Comparison of ENCODE assay signal across 15 cellular contexts in genomic region chr12:25074954-25075353, GRCh38.
A peak's percentile ranks its signal among the peaks of the same experiment; 100 is the strongest.
DNase-seq lines count a peak whose midpoint lies in the region; ATAC-seq and TF ChIP-seq lines count a peak whose summit lies in the region.
"Had no signal": no experiment of that assay in that cellular context is flagged by ENCODE, and none has a peak within 500 bp of the region (broad histone marks: within the 10 kb centered on the region; RNA-seq: fewer than 3 reads in every experiment).

No MANE protein-coding gene starts in this region.

- H3K27me3 ChIP-seq in DOHH2 (ENCODE audit: control insufficient read depth, low read length) (no peaks in the 10 kb centered on the region), Karpas-422 (ENCODE audit: low read length) (no peaks in the 10 kb centered on the region)
- H3K27me3 ChIP-seq: left lung had no signal

- peaks cover 94% of the 10 kb centered on the region for H3F3A ChIP-seq in DOHH2 (ENCODE audit: control insufficient read depth, insufficient read depth)

- peaks cover 9% of the 10 kb centered on the region for H3K27me3 Mint-ChIP-seq in HFFc6 (ENCODE audit: insufficient read depth)
- H3K27me3 Mint-ChIP-seq: effector memory CD8-positive, alpha-beta T cell had no signal

- peaks cover 31% of the 10 kb centered on the region for H4K20me1 ChIP-seq in DOHH2 (ENCODE audit: control insufficient read depth, insufficient read depth, low read depth, low read length)
- H4K20me1 ChIP-seq in Karpas-422 (ENCODE audit: insufficient read depth, low read depth, low read length): peaks cover 6% of the 10 kb centered on the region; the same call in 1 of the 2 replicates

- no peaks in the 10 kb centered on the region for H3K4me1 Mint-ChIP-seq in HFFc6 (ENCODE audit: low read depth)

- no peak overlapping the region for H3K4me2 ChIP-seq in DOHH2 (ENCODE audit: low read length)
- H3K4me2 ChIP-seq in Karpas-422 (ENCODE audit: low read depth, low read length, poor library complexity, severe bottlenecking): no peak overlapping the region

- peak overlapping the region; percentile 16; the same call in 1 of the 2 replicates for H3K27ac ChIP-seq in DOHH2 (ENCODE audit: low read depth, low read length)
- peak overlapping the region; percentile 26 for H3K27ac ChIP-seq in Karpas-422 (ENCODE audit: low read length)
- H3K27ac ChIP-seq: left lung, VCaP had no signal

- H3K79me2 ChIP-seq in DOHH2 (ENCODE audit: control insufficient read depth, low read length): peaks cover 93% of the 10 kb centered on the region
- peaks cover 85% of the 10 kb centered on the region for H3K79me2 ChIP-seq in Karpas-422 (ENCODE audit: low read length)

- no peak overlapping the region for H2AFZ ChIP-seq in Karpas-422 (ENCODE audit: low read length)

- no peaks in the 10 kb centered on the region for H3K9me3 ChIP-seq in DOHH2 (ENCODE audit: control insufficient read depth, insufficient read depth, low read length)
- H3K9me3 ChIP-seq in Karpas-422 (ENCODE audit: low read length): no peaks in the 10 kb centered on the region
- H3K9me3 ChIP-seq: left lung had no signal

- DNase-seq in Karpas-422 (no peak), HFFc6 (no peak), NCI-H2227 treated with DMSO at 0.1 percent for 48 hours (lab: John Stamatoyannopoulos, UW) (no peak), NCI-H2196 (lab: John Stamatoyannopoulos, UW; ENCODE audit: unreplicated experiment) (no peak), SHP77 treated with DMSO at 0.1 percent for 48 hours (lab: John Stamatoyannopoulos, UW) (no peak)
- DNase-seq: DND-41; effector memory CD8-positive, alpha-beta T cell; left lung; NCI-H345; RPMI8226; small intestine had no signal

- H3K4me3 ChIP-seq in DOHH2 (ENCODE audit: low read length) (no peak overlapping the region), Karpas-422 (ENCODE audit: low read length) (no peak overlapping the region)
- H3K4me3 ChIP-seq: left lung had no signal

- H3K4me3 Mint-ChIP-seq in HFFc6: no peak overlapping the region
- H3K4me3 Mint-ChIP-seq: effector memory CD8-positive, alpha-beta T cell had no signal

- no peak overlapping the region for H3K9ac ChIP-seq in Karpas-422 (ENCODE audit: low read length)

- ATAC-seq in GM19468 (IDR thresholded peaks at IDR 0.05; ENCODE audit: extremely low read depth, unreplicated experiment) (peak; percentile 25), HG02938 (IDR thresholded peaks at IDR 0.05; ENCODE audit: unreplicated experiment) (peak; percentile 65)
- ATAC-seq: effector memory CD8-positive, alpha-beta T cell; left lung had no signal

- no peaks in the 10 kb centered on the region for H3K36me3 Mint-ChIP-seq in HFFc6 (ENCODE audit: low read depth)

- peaks cover 62% of the 10 kb centered on the region for H3K4me1 ChIP-seq in DOHH2 (ENCODE audit: control insufficient read depth, low read length)
- H3K4me1 ChIP-seq in Karpas-422 (ENCODE audit: low read length): peaks cover 48% of the 10 kb centered on the region

- TF ChIP-seq CTCF in DOHH2 (IDR thresholded peaks at IDR 0.05; ENCODE audit: low read depth, low read length, poor library complexity, severe bottlenecking) (no peak), HFFc6 (IDR thresholded peaks at IDR 0.05) (no peak)

- H3K36me3 ChIP-seq in DOHH2 (ENCODE audit: control insufficient read depth, low read length) (peaks cover 96% of the 10 kb centered on the region), Karpas-422 (ENCODE audit: insufficient read depth, low read length) (peaks cover 83% of the 10 kb centered on the region)

- H3K9me3 Mint-ChIP-seq in HFFc6: no peaks in the 10 kb centered on the region
- H3K9me3 Mint-ChIP-seq: effector memory CD8-positive, alpha-beta T cell had no signal

- no peaks in the 10 kb centered on the region for H3K9me2 ChIP-seq in DOHH2 (replicated peaks; ENCODE audit: control insufficient read depth, low read length)
- H3K9me2 ChIP-seq in Karpas-422 (replicated peaks; ENCODE audit: insufficient read depth, low read length): no peaks in the 10 kb centered on the region

- H3K27ac Mint-ChIP-seq in HFFc6: no peak overlapping the region
